ENCODE assay signal across 10 cellular contexts in the genomic region with DNA sequence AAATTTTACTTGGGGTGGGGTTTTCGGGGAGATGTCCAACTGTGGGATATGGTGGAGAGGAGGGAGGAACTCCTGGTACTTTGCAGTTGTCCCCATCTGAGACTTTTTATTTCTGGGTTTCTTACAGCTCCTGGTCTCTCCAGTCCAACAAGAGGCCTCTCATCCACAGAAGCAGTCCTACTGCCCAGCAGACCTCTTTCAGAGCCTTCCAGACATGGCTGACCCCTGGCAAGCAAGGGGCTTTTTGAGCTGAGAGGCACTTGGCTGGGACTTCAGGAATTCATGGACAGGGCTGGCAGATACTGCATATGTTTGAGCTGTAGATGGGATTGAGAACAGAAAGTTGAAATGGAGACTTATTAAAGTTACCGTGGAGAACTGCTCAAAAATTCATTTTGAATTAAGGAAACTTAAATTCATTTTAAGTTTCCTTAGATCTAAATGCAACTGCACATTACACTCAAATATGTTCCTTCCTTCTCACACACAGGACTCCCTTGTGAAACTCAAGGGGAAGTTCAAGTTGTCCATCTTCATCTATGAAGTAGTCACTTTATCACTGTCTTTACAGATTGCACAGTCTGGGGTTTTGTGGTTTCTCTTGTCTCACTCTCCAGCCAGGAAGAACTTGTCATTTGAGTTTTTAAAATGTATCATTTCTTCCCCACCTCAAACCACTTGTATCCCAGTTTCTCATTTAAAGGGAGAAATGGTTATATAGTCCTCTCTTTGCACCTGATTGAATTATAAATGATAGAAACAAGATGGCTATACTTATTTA. TPM values are rescaled to one million over a fixed set of nuclear protein-coding genes. Genes with fewer than 3 reads are reported as not detected.
DNase-seq lines count a peak whose midpoint lies in the region; ATAC-seq and TF ChIP-seq lines count a peak whose summit lies in the region.
"Had no signal": no experiment of that assay in that cellular context is flagged by ENCODE, and none has a peak within 500 bp of the region (broad histone marks: within the 10 kb centered on the region; RNA-seq: fewer than 3 reads in every experiment).

No MANE protein-coding gene starts in this region.

- peak overlapping the region; percentile 40 to 59; a peak in 3 of 4 replicates for H4K8ac ChIP-seq in IMR-90 (ENCODE audit: low read depth in 2 of 2, low read length in 2 of 2)

- peak overlapping the region; percentile 88 for H3K14ac ChIP-seq in IMR-90 (replicated peaks; ENCODE audit: low read depth, low read length)

- no peaks in the 10 kb centered on the region for H3K9me3 Mint-ChIP-seq in activated CD8-positive, alpha-beta T cell treated with anti-CD3 and anti-CD28 coated beads, Interleukin-2, amount 10 ng/mL, durations not matched to agents 7 days and 5 days (ENCODE audit: insufficient read depth)
- no peaks in the 10 kb centered on the region for H3K9me3 Mint-ChIP-seq in type B pancreatic cell
- H3K9me3 Mint-ChIP-seq: mesothelial cell of epicardium had no signal

- H3K9me1 ChIP-seq in IMR-90 (ENCODE audit: insufficient read depth, low read length), result peaks cover 9% of the 10 kb centered on the region

- H3K27ac ChIP-seq in IMR-90 (ENCODE audit: insufficient read depth, low read length), result peak overlapping the region; percentile 76

- dilution Hi-C loops in IMR-90 (cut with HindIII; ENCODE audit: low sequenced_read_pairs, unreplicated experiment), result no loop called here

- peak overlapping the region; percentile 40 for H3K9ac ChIP-seq in IMR-90 (ENCODE audit: low read depth, low read length)

- peaks cover 2% of the 10 kb centered on the region; the same call in 1 of the 2 replicates for H3K36me3 ChIP-seq in IMR-90 (ENCODE audit: control insufficient read depth, insufficient read depth, low read length)

- H3K23ac ChIP-seq in IMR-90 (ENCODE audit: low read depth, low read length), result peak overlapping the region; percentile 90

- H3K4me3 ChIP-seq in AG10803 (ENCODE audit: low read length) (no peak overlapping the region), IMR-90 (ENCODE audit: insufficient read depth, low read depth, low read length) (no peak overlapping the region)

- H2BK120ac ChIP-seq in IMR-90 (ENCODE audit: low read depth, low read length), result peak overlapping the region; percentile 73

- H3K4me1 ChIP-seq in IMR-90 (ENCODE audit: control insufficient read depth, insufficient read depth, low read length), result peaks cover 16% of the 10 kb centered on the region

- no peaks in the 10 kb centered on the region for H3K27me3 ChIP-seq in IMR-90 (ENCODE audit: control insufficient read depth, insufficient read depth, low read length)

- H2AK9ac ChIP-seq in IMR-90 (replicated peaks; ENCODE audit: low read depth, low read length, poor library complexity), result peak overlapping the region; percentile 8

- peaks cover 0 to 22% of the 10 kb centered on the region in 2 experiments; a peak in 2 of 4 replicates for H3K79me1 ChIP-seq in IMR-90 (ENCODE audit: low read depth in 1 of 2, low read length in 2 of 2)

- H2AK5ac ChIP-seq in IMR-90 (ENCODE audit: low read depth, low read length), result peak overlapping the region; percentile 57; the same call in 1 of the 2 replicates

- peak overlapping the region; percentile 47; the same call in 1 of the 2 replicates for H3K56ac ChIP-seq in IMR-90 (ENCODE audit: extremely low read depth, insufficient read depth, low read length)

- no peak for TF ChIP-seq CTCF in AG10803 (conservative IDR thresholded peaks at IDR 0.05; ENCODE audit: low read length)
- TF ChIP-seq CTCF in IMR-90 (conservative IDR thresholded peaks at IDR 0.05; ENCODE audit: low read depth, low read length), result no peak
- TF ChIP-seq CTCF in type B pancreatic cell (conservative IDR thresholded peaks at IDR 0.05), result no peak

- H3K4me2 ChIP-seq in IMR-90 (ENCODE audit: low read depth, low read length), result peak overlapping the region; percentile 63

- no peak for TF ChIP-seq RAD21 in IMR-90 (IDR thresholded peaks at IDR 0.05; ENCODE audit: low read length)

- no TSS peak for BruUV-seq in IMR-90 (replicated peaks; lab: Mats Ljungman, UMichigan)

- H3K4me3 Mint-ChIP-seq in activated CD8-positive, alpha-beta T cell treated with anti-CD3 and anti-CD28 coated beads, Interleukin-2, amount 10 ng/mL, durations not matched to agents 7 days and 5 days, result peak overlapping the region; percentile 73
- no peak overlapping the region for H3K4me3 Mint-ChIP-seq in type B pancreatic cell

- peak overlapping the region; percentile 96 for H2BK5ac ChIP-seq in IMR-90 (ENCODE audit: low read depth, low read length, poor library complexity, severe bottlenecking)

- H2AFZ ChIP-seq in IMR-90 (replicated peaks; ENCODE audit: low read length, poor library complexity), result peak overlapping the region; percentile 9

- WGBS in IMR-90 (ENCODE audit: extremely low coverage in 2 of 2, insufficient read length in 1 of 2), 2 experiments, result no CpG with 5 or more reads among the region's 2 CpGs

- in situ Hi-C loops in IMR-90 (cut with MboI; ENCODE audit: low sequenced_read_pairs), result no loop called here

- intact Hi-C loops in IMR-90 (cut with micrococcal nuclease), result no loop called here

- H2BK15ac ChIP-seq in IMR-90 (ENCODE audit: low read depth, low read length), result no peak overlapping the region

- peak overlapping the region; percentile 69 for H4K5ac ChIP-seq in IMR-90 (ENCODE audit: low read depth, low read length)

- no peaks in the 10 kb centered on the region for H3K27me3 Mint-ChIP-seq in activated CD8-positive, alpha-beta T cell treated with anti-CD3 and anti-CD28 coated beads, Interleukin-2, amount 10 ng/mL, durations not matched to agents 7 days and 5 days (ENCODE audit: low read depth)
- no peaks in the 10 kb centered on the region for H3K27me3 Mint-ChIP-seq in type B pancreatic cell

- ATAC-seq in IMR-90 (ENCODE audit: low read depth), result no peak
- ATAC-seq in activated CD8-positive, alpha-beta T cell treated with anti-CD3 and anti-CD28 coated beads, Interleukin-2, amount 10 ng/mL, durations not matched to agents 7 days and 5 days, result peak; percentile 57
- ATAC-seq in HG03354 (IDR thresholded peaks at IDR 0.05; ENCODE audit: poor library complexity, severe bottlenecking, unreplicated experiment), result no peak

- H3K4me1 Mint-ChIP-seq in activated CD8-positive, alpha-beta T cell treated with anti-CD3 and anti-CD28 coated beads, Interleukin-2, amount 10 ng/mL, durations not matched to agents 7 days and 5 days (ENCODE audit: low read depth), result peaks cover 38% of the 10 kb centered on the region
- peaks cover 19% of the 10 kb centered on the region for H3K4me1 Mint-ChIP-seq in type B pancreatic cell (ENCODE audit: unreplicated experiment)

- no peaks in the 10 kb centered on the region for H3K9me3 ChIP-seq in IMR-90 (ENCODE audit: control insufficient read depth, insufficient read depth, low read length)

- peaks cover 10% of the 10 kb centered on the region for H4K20me1 ChIP-seq in IMR-90 (ENCODE audit: insufficient read depth, low read length)

- no peak for TF ChIP-seq POLR2A in IMR-90 (IDR thresholded peaks at IDR 0.05; ENCODE audit: low read depth, low read length)

- DNase-seq in AG10803 (ENCODE audit: low read depth) (peak; percentile 37), IMR-90 (no peak), medulla oblongata (ENCODE audit: extremely low spot score) (peak; percentile 49), dermis blood vessel endothelial cell (no peak), type B pancreatic cell (ENCODE audit: extremely low spot score, unreplicated experiment) (no peak), NCI-H2107 (lab: John Stamatoyannopoulos, UW) (no peak)
- peak; percentile 20 for DNase-seq in activated CD8-positive, alpha-beta T cell treated with anti-CD3 and anti-CD28 coated beads, Interleukin-2, amount 10 ng/mL, durations not matched to agents 7 days and 5 days
- DNase-seq: T-helper 9 cell had no signal

- H3K4ac ChIP-seq in IMR-90 (ENCODE audit: low read depth, low read length), result peak overlapping the region; percentile 77

- peak overlapping the region; percentile 80 for H4K91ac ChIP-seq in IMR-90 (ENCODE audit: insufficient read depth, low read depth, low read length)

- H3K27ac Mint-ChIP-seq in activated CD8-positive, alpha-beta T cell treated with anti-CD3 and anti-CD28 coated beads, Interleukin-2, amount 10 ng/mL, durations not matched to agents 7 days and 5 days, result peak overlapping the region; percentile 31
- H3K27ac Mint-ChIP-seq in type B pancreatic cell, result no peak overlapping the region

- peak overlapping the region; percentile 78 for H3K18ac ChIP-seq in IMR-90 (ENCODE audit: low read depth, low read length)

- H2BK20ac ChIP-seq in IMR-90 (ENCODE audit: low read depth, low read length), result peak overlapping the region; percentile 81

- peaks cover 2% of the 10 kb centered on the region for H3K36me3 Mint-ChIP-seq in activated CD8-positive, alpha-beta T cell treated with anti-CD3 and anti-CD28 coated beads, Interleukin-2, amount 10 ng/mL, durations not matched to agents 7 days and 5 days (ENCODE audit: low read depth)
- no peaks in the 10 kb centered on the region for H3K36me3 Mint-ChIP-seq in type B pancreatic cell
- H3K36me3 Mint-ChIP-seq: mesothelial cell of epicardium had no signal

- POLR2A ChIA-PET in IMR-90 (lab: Charles Lee; ENCODE audit: unreplicated experiment), result interaction anchor here (0.7 to 1.0 kb wide), 2 partner anchors 42 to 57 kb away, joined by 4 read pairs; no protein-coding TSS in a partner anchor
- POLR2A ChIA-PET in activated CD8-positive, alpha-beta T cell treated with anti-CD3 and anti-CD28 coated beads, Interleukin-2, amount 10 ng/mL, durations not matched to agents 7 days and 5 days (lab: Charles Lee), result interaction anchor here (0.9 to 5.0 kb wide), 4 partner anchors 26 to 73 kb away, joined by 4 to 33 read pairs (median 7); a partner anchor contains a TSS

- CTCF ChIA-PET in IMR-90 (lab: Yijun Ruan, JAX), result interaction anchor here (0.9 to 1.2 kb wide), 2 partner anchors 15 to 24 kb away, joined by 3 to 7 read pairs; no protein-coding TSS in a partner anchor
- CTCF ChIA-PET in activated CD8-positive, alpha-beta T cell treated with anti-CD3 and anti-CD28 coated beads, Interleukin-2, amount 10 ng/mL, durations not matched to agents 7 days and 5 days (lab: Charles Lee), result interaction anchor here (1.1 to 3.4 kb wide), 12 partner anchors 17 to 577 kb away, joined by 3 to 20 read pairs (median 8); no protein-coding TSS in a partner anchor

RNA-seq across cellular contexts. Expression of a gene that starts 40.7 kb away (rescaled TPM):
- under 0.01 TPM in 1 of 2 replicates, not detected in the other for total RNA-seq in IMR-90 (2012; rRNA removed)
- polyA plus RNA-seq in IMR-90 (2012; rRNA removed), result not detected in 2 replicates
- polyA plus RNA-seq in IMR-90 (2012; cell fraction: cytosol; rRNA removed), result not detected in 2 replicates
- polyA plus RNA-seq in IMR-90 (2012; cell fraction: nucleus; rRNA removed; ENCODE audit: low replicate concordance), result not detected in 2 replicates
- total RNA-seq in activated CD8-positive, alpha-beta T cell treated with anti-CD3 and anti-CD28 coated beads, Interleukin-2, amount 10 ng/mL, durations not matched to agents 7 days and 5 days, result not detected
- not detected in 2 replicates for total RNA-seq in dermis blood vessel endothelial cell
- total RNA-seq in type B pancreatic cell (ENCODE audit: low replicate concordance), result not detected in 2 replicates
- total RNA-seq: mesothelial cell of epicardium had no signal

RNA-seq across cellular contexts. Expression of a gene that starts 56.6 kb away (rescaled TPM):
- total RNA-seq in IMR-90 (2012; rRNA removed) (79.8 and 113 TPM in 2 replicates), dermis blood vessel endothelial cell (104 and 199 TPM in 2 replicates), type B pancreatic cell (ENCODE audit: low replicate concordance) (159 and 210 TPM in 2 replicates)
- polyA plus RNA-seq in IMR-90 (2012; rRNA removed), result 262 and 304 TPM in 2 replicates
- polyA plus RNA-seq in IMR-90 (2012; cell fraction: cytosol; rRNA removed), result 126 and 206 TPM in 2 replicates
- polyA plus RNA-seq in IMR-90 (2012; cell fraction: nucleus; rRNA removed; ENCODE audit: low replicate concordance), result 161 and 251 TPM in 2 replicates
- 100 to 1,000 TPM; 268 to 276 TPM for total RNA-seq in activated CD8-positive, alpha-beta T cell treated with anti-CD3 and anti-CD28 coated beads, Interleukin-2, amount 10 ng/mL, durations not matched to agents 7 days and 5 days

Comparison
In these comparisons a context has a peak if more than half of its experiments do, and no peak if none do; other contexts are left out.
1. DNase-seq: peak in AG10803 (single experiment), activated CD8-positive, alpha-beta T cell treated with anti-CD3 and anti-CD28 coated beads, Interleukin-2, amount 10 ng/mL, durations not matched to agents 7 days and 5 days (single experiment) and medulla oblongata (single experiment); none in IMR-90 (single experiment), dermis blood vessel endothelial cell (single experiment), type B pancreatic cell (single experiment) and NCI-H2107 (single experiment).